33 cellular contexts compared by ENCODE assay signal in genomic region chr2:52347292-52347691, GRCh38.
"Had no signal": no experiment of that assay in that cellular context is flagged by ENCODE, and none has a peak within 500 bp of the region (broad histone marks: within the 10 kb centered on the region; RNA-seq: fewer than 3 reads in every experiment).

No MANE protein-coding gene starts in this region.

- H3K27ac ChIP-seq: adrenal gland, ascending aorta, body of pancreas, brain microvascular endothelial cell, breast epithelium, cardiac muscle cell had no signal

- DNase-seq: activated effector memory CD4-positive, alpha-beta T cell treated with anti-CD3 and anti-CD28 coated beads, Interleukin-2, amount 50 U/mL, for 16 hours; activated effector memory CD4-positive, alpha-beta T cell treated with Interleukin-2 at 50 U/mL for 16 hours; activated gamma-delta T cell; activated gamma-delta T cell treated with Interleukin-2 at 50 U/mL for 16 hours; activated naive CD4-positive, alpha-beta T cell; activated naive CD4-positive, alpha-beta T cell treated with anti-CD3 and anti-CD28 coated beads for 36 hours; activated naive CD4-positive, alpha-beta T cell treated with anti-CD3 and anti-CD28 coated beads, Interleukin-2, amount 10 ng/mL, durations not matched to agents 7 days and 5 days; activated naive CD4-positive, alpha-beta T cell treated with anti-CD3 and anti-CD28 coated beads, Interleukin-2, amount 50 U/mL, for 16 hours; activated naive CD4-positive, alpha-beta T cell treated with Interleukin-2 at 50 U/mL for 16 hours; activated naive CD8-positive, alpha-beta T cell treated with anti-CD3 and anti-CD28 coated beads for 36 hours; activated naive CD8-positive, alpha-beta T cell treated with anti-CD3 and anti-CD28 coated beads, Interleukin-2, amount 10 ng/mL, durations not matched to agents 7 days and 5 days; activated naive CD8-positive, alpha-beta T cell treated with anti-CD3 and anti-CD28 coated beads, Interleukin-2, amount 50 U/mL, for 24 hours; activated T-cell treated with anti-CD3 and anti-CD28 coated beads, Interleukin-2, amount 50 U/mL, for 24 hours; activated T-cell treated with anti-CD3 and anti-CD28 coated beads, Interleukin-2, amount 50 U/mL, for 4 hours; activated T-cell treated with anti-CD3 and anti-CD28 coated beads, Interleukin-2, amount 50 U/mL, for 48 hours; activated T-cell treated with anti-CD3 and anti-CD28 coated beads, Interleukin-2, amount 50 U/mL, for 72 hours; adrenal gland; amniotic stem cell; amygdala; anterior cingulate cortex; aorta; body of pancreas; brain microvascular endothelial cell; caudate nucleus; central memory CD4-positive, alpha-beta T cell; cerebellar nuclear complex had no signal

- ATAC-seq: activated naive CD4-positive, alpha-beta T cell treated with anti-CD3 and anti-CD28 coated beads, Interleukin-2, amount 50 U/mL, for 72 hours; activated naive CD8-positive, alpha-beta T cell treated with anti-CD3 and anti-CD28 coated beads, Interleukin-2, amount 50 U/mL, for 24 hours; activated T-cell treated with anti-CD3 and anti-CD28 coated beads, Interleukin-2, amount 50 U/mL, for 4 hours; activated T-cell treated with anti-CD3 and anti-CD28 coated beads, Interleukin-2, amount 50 U/mL, for 72 hours; activated T-helper 17 cell treated with anti-CD3 and anti-CD28 coated beads, Interleukin-2, amount 50 U/mL, for 72 hours; body of pancreas had no signal

- H3K27me3 ChIP-seq: adrenal gland, ascending aorta, body of pancreas, brain microvascular endothelial cell, breast epithelium, cardiac muscle cell had no signal

- FAIRE-seq: astrocyte, bronchial epithelial cell had no signal

- H3K4me1 ChIP-seq: adrenal gland, ascending aorta, body of pancreas, breast epithelium had no signal

- H3K36me3 ChIP-seq: adrenal gland, ascending aorta, brain microvascular endothelial cell, breast epithelium, cardiac muscle cell had no signal

- H3K9me3 ChIP-seq: adrenal gland, ascending aorta, body of pancreas, breast epithelium had no signal

- H3K4me3 ChIP-seq: adrenal gland, ascending aorta, body of pancreas, breast epithelium, cardiac muscle cell had no signal
